ENCODE assay signal across 10 cellular contexts in the genomic region with DNA sequence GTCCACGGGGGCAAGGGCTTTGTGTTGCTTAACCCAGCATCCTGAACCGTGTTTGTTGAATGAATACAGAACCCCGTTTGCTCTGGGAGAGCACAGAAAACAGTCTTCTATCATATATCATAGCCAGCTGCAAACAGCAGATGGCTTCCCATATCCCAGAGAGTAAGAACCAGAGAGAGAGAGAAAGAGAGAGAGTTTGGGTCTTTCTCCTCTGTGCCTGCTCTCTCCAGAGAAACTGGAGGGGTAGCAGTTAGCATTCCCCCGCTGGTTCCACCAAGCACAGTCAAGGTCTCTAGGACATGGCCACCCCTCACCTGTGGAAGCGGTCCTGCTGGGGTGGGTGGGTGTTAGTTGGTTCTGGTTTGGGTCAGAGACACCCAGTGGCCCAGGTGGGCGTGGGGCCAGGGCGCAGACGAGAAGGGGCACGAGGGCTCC. TPM values are rescaled to one million over a fixed set of nuclear protein-coding genes. Genes with fewer than 3 reads are reported as not detected.
DNase-seq lines count a peak whose midpoint lies in the region; ATAC-seq, FAIRE-seq and TF ChIP-seq lines count a peak whose summit lies in the region.
"Had no signal": no experiment of that assay in that cellular context is flagged by ENCODE, and none has a peak within 500 bp of the region (broad histone marks: within the 10 kb centered on the region; RNA-seq: fewer than 3 reads in every experiment).

No MANE protein-coding gene starts in this region.

- peak overlapping the region; percentile 88 for H3K4me2 ChIP-seq in A549
- H3K4me2 ChIP-seq: BLaER1 had no signal

- no peaks in the 10 kb centered on the region for H3K36me3 ChIP-seq in SK-N-MC (ENCODE audit: insufficient read depth, low read length)
- H3K36me3 ChIP-seq: BLaER1 had no signal

- H3K4me3 ChIP-seq in A549 (peak overlapping the region; percentile 52), SK-N-MC (peak overlapping the region; percentile 80)
- H3K4me3 ChIP-seq: BLaER1 had no signal

- TF ChIP-seq CTCF in A549 (IDR thresholded peaks at IDR 0.05) (no peak), omental fat pad (IDR thresholded peaks at IDR 0.05) (no peak)

- H3K9me3 ChIP-seq in A549 (no peaks in the 10 kb centered on the region), SK-N-MC (ENCODE audit: low read depth, low read length) (no peaks in the 10 kb centered on the region)
- H3K9me3 ChIP-seq: BLaER1 had no signal

- ATAC-seq in A549 (no peak), Right ventricle myocardium superior (ENCODE audit: poor library complexity) (peak; percentile 27), omental fat pad (ENCODE audit: low FRiP score) (peak; percentile 0), GM18520 (IDR thresholded peaks at IDR 0.05; ENCODE audit: unreplicated experiment) (no peak)

- H3K4me1 ChIP-seq in A549: no peaks in the 10 kb centered on the region

- intact Hi-C loops in Right ventricle myocardium superior (cut with DNase I): loop anchor here (5.0 kb wide), 1 partner anchor 186 kb away; no protein-coding TSS in a partner anchor

- CTCF ChIA-PET in A549 (lab: Yijun Ruan, JAX): interaction anchor here (14.5 kb wide), 1 partner anchor 273 kb away, joined by 187 read pairs; no protein-coding TSS in a partner anchor

- WGBS in A549 (ENCODE audit: missing lambda C conversion rate): 55% methylated on average over 5 of the region's 9 CpGs

- no peak for FAIRE-seq in A549 (lab: Jason Lieb, UNC)

- no peak for TF ChIP-seq POLR2A in A549 (IDR thresholded peaks at IDR 0.05; ENCODE audit: low read length)

- TF ChIP-seq RAD21 in A549 (conservative IDR thresholded peaks at IDR 0.05 in 1 of 2, IDR thresholded peaks at IDR 0.05 in 1 of 2): no peak

- H3K27ac ChIP-seq in A549: peak overlapping the region in 1 of 2 experiments; percentile 63; a peak in 2 of 6 replicates
- no peak overlapping the region for H3K27ac ChIP-seq in SK-N-MC
- H3K27ac ChIP-seq: BLaER1 had no signal

- DNase-seq in A549 (ENCODE audit: low read depth in 1 of 2, low spot score in 1 of 2) (no peak), SK-N-MC (ENCODE audit: low read depth, low spot score) (no peak), Right ventricle myocardium superior (no peak), omental fat pad (ENCODE audit: low spot score) (no peak), OCI-M2 (lab: John Stamatoyannopoulos, UW; ENCODE audit: unreplicated experiment) (no peak), cerebellum (ENCODE audit: low spot score) (no peak)
- no peak for DNase-seq in stimulated activated CD4-positive, alpha-beta T cell treated with anti-CD3 and anti-CD28 coated beads, Interleukin-4, amount 100 ng/mL, for 4 hours
- DNase-seq: activated T-cell treated with anti-CD3 and anti-CD28 coated beads, Interleukin-2, amount 50 U/mL, for 4 hours had no signal

- POLR2A ChIA-PET in A549 (lab: Yijun Ruan, JAX): no interaction called here

- TF ChIP-seq EP300 in A549 (IDR thresholded peaks at IDR 0.05): no peak

- no peak overlapping the region for H3K9ac ChIP-seq in SK-N-MC (ENCODE audit: insufficient read length)
- H3K9ac ChIP-seq: BLaER1 had no signal

TF ChIP-seq in A549, 52 proteins besides CTCF, POLR2A, EP300 and RAD21:
- TF ChIP-seq BHLHE40 (IDR thresholded peaks at IDR 0.05; ENCODE audit: low read depth, low read length) (no peak), POLR2AphosphoS2 (conservative IDR thresholded peaks at IDR 0.05; ENCODE audit: low read length) (no peak), MYC (IDR thresholded peaks at IDR 0.05; ENCODE audit: borderline replicate concordance, low read length) (no peak), HEYL (CRISPR knock-in tag; IDR thresholded peaks at IDR 0.05) (no peak)

RNA-seq across cellular contexts. Expression of gene TIMP3, which starts 0.5 kb away (rescaled TPM):
- 1.7 and 2.1 TPM in 2 replicates for polyA plus RNA-seq in A549 (2011; rRNA removed)
- polyA plus RNA-seq in A549 (2012; cell fraction: cytosol; rRNA removed): 1.2 and 1.8 TPM in 2 replicates
- polyA plus RNA-seq in A549 (2012; cell fraction: nucleus; rRNA removed): 2.1 and 2.4 TPM in 2 replicates
- 0.97 to 1.6 TPM (median 1.4 TPM) in 3 replicates for polyA plus RNA-seq in A549 (2017; fragmentation: RNase III; extraction: RNeasy Plus Mini Kit Qiagen cat#74134 plus additional on column Dnase treatment)
- 1.8 and 1.9 TPM in 2 replicates for polyA minus RNA-seq in A549 (2011; rRNA and poly(A)+ RNA removed)
- 266 TPM for total RNA-seq in Right ventricle myocardium superior
- total RNA-seq in omental fat pad: 1,000 to 10,000 TPM in 1 of 4 donors, 100 to 1,000 TPM in 3; 561 to 1,580 (median 897) TPM
- total RNA-seq in cerebellum: 26.7 TPM

Comparison
In these comparisons a context has a peak if more than half of its experiments do, and no peak if none do; other contexts are left out.
1. ATAC-seq: peak in Right ventricle myocardium superior (single experiment) and omental fat pad (single experiment); none in A549 (0 of 2) and GM18520 (single experiment).